In genomic region chr7:149239345-149240143, GRCh38 we compare ENCODE assay signal across 8 cellular contexts. TPM values are rescaled to one million over a fixed set of nuclear protein-coding genes. Genes with fewer than 3 reads are reported as not detected.
DNase-seq lines count a peak whose midpoint lies in the region; ATAC-seq and TF ChIP-seq lines count a peak whose summit lies in the region.

ZNF212 (plus strand) TSS chr7:149239651; CDS start chr7:149239779, 128 bp downstream.

- H3K27ac Mint-ChIP-seq in activated CD4-positive, alpha-beta T cell treated with anti-CD3 and anti-CD28 coated beads, Interleukin-2, amount 10 ng/mL, durations not matched to agents 24 days and 14 days: peak within 1 kb of the TSS; percentile 90

- no peaks in the 10 kb centered on the region for H3K9me3 Mint-ChIP-seq in activated CD4-positive, alpha-beta T cell treated with anti-CD3 and anti-CD28 coated beads, Interleukin-2, amount 10 ng/mL, durations not matched to agents 24 days and 14 days

- H3K4me1 Mint-ChIP-seq in activated CD4-positive, alpha-beta T cell treated with anti-CD3 and anti-CD28 coated beads, Interleukin-2, amount 10 ng/mL, durations not matched to agents 24 days and 14 days: peaks cover 26% of the 10 kb centered on the region

- peak; percentile 87 for DNase-seq in NCI-H526 treated with DMSO at 0.1 percent for 48 hours (lab: John Stamatoyannopoulos, UW)
- peak; percentile 96 for DNase-seq in activated CD4-positive, alpha-beta T cell treated with anti-CD3 and anti-CD28 coated beads, Interleukin-2, amount 10 ng/mL, durations not matched to agents 24 days and 14 days
- peak; percentile 92 for DNase-seq in dedifferentiated amniotic fluid mesenchymal stem cell (ENCODE audit: extremely low spot score)
- DNase-seq in stimulated activated CD4-positive, alpha-beta T cell treated with anti-CD3 and anti-CD28 coated beads, Interleukin-4, amount 100 ng/mL, for 24 hours: peak; percentile 93

- H3K9me3 ChIP-seq in liver (ENCODE audit: control insufficient read depth in 4 of 4, low read length in 3 of 4): no peaks in the 10 kb centered on the region

- peaks cover 18% of the 10 kb centered on the region for H3K36me3 Mint-ChIP-seq in activated CD4-positive, alpha-beta T cell treated with anti-CD3 and anti-CD28 coated beads, Interleukin-2, amount 10 ng/mL, durations not matched to agents 24 days and 14 days (ENCODE audit: low read depth)

- H3K9ac ChIP-seq in liver (ENCODE audit: low read depth in 1 of 2, low read length in 2 of 2): peak within 1 kb of the TSS; percentile 85 to 92

- peak within 1 kb of the TSS; percentile 74 to 100 (median 97) for H3K4me3 ChIP-seq in liver (ENCODE audit: low read depth in 1 of 3, low read length in 3 of 3)

- TF ChIP-seq CTCF in C4-2B (conservative IDR thresholded peaks at IDR 0.05): peak; percentile 100
- peak; percentile 83 for TF ChIP-seq CTCF in liver (IDR thresholded peaks at IDR 0.05; ENCODE audit: low read depth, low read length, missing input control)

- ATAC-seq in GM19328 (IDR thresholded peaks at IDR 0.05; ENCODE audit: unreplicated experiment) (peak; percentile 99), HG03469 (IDR thresholded peaks at IDR 0.05; ENCODE audit: unreplicated experiment) (peak; percentile 96)

- H3K36me3 ChIP-seq in liver (ENCODE audit: control insufficient read depth in 4 of 4, insufficient read depth in 3 of 4, low read depth in 1 of 4, low read length in 3 of 4): no peaks in the 10 kb centered on the region

- H3K4me3 Mint-ChIP-seq in activated CD4-positive, alpha-beta T cell treated with anti-CD3 and anti-CD28 coated beads, Interleukin-2, amount 10 ng/mL, durations not matched to agents 24 days and 14 days: peak within 1 kb of the TSS; percentile 93

- under 1% methylated on average over 64 of the region's 64 CpGs for WGBS in liver

- TF ChIP-seq RAD21 in liver (IDR thresholded peaks at IDR 0.05): peak; percentile 73 to 80

- intact Hi-C loops in activated CD4-positive, alpha-beta T cell treated with anti-CD3 and anti-CD28 coated beads, Interleukin-2, amount 10 ng/mL, durations not matched to agents 24 days and 14 days (cut with micrococcal nuclease): loop anchor here (1.0 to 10.0 kb wide), 7 partner anchors 31 to 635 kb away; partner anchors contain the start of genes ATP6V0E2, ZNF282, ZNF398 and ZNF746

- H3K27ac ChIP-seq in C4-2B (peak within 1 kb of the TSS; percentile 68), liver (ENCODE audit: low read depth in 1 of 2, low read length in 2 of 2) (peak within 1 kb of the TSS; percentile 43 to 56)

- peaks cover 3% of the 10 kb centered on the region for H3K27me3 Mint-ChIP-seq in activated CD4-positive, alpha-beta T cell treated with anti-CD3 and anti-CD28 coated beads, Interleukin-2, amount 10 ng/mL, durations not matched to agents 24 days and 14 days

- peaks cover 4 to 29% (median 21%) of the 10 kb centered on the region in 4 donors for H3K4me1 ChIP-seq in liver (ENCODE audit: control insufficient read depth in 4 of 4, insufficient read depth in 4 of 4, low read length in 3 of 4)

- H3K27me3 ChIP-seq in liver (ENCODE audit: control insufficient read depth in 4 of 4, insufficient read depth in 4 of 4, low read length in 3 of 4): no peaks in the 10 kb centered on the region

TF ChIP-seq in liver, 16 proteins besides CTCF, POLR2A, EP300 and RAD21:
- TF ChIP-seq HNF4G (IDR thresholded peaks at IDR 0.05) (no peak), GABPA (IDR thresholded peaks at IDR 0.05 in 1 of 2, conservative IDR thresholded peaks at IDR 0.05 in 1 of 2) (peak in 1 of 2 donors; percentile 73), ATF3 (IDR thresholded peaks at IDR 0.05) (no peak), EGR1 (IDR thresholded peaks at IDR 0.05; ENCODE audit: low read depth in 2 of 2) (peak in 1 of 2 donors; percentile 27), MAX (IDR thresholded peaks at IDR 0.05) (peak; percentile 46), HNF4A (conservative IDR thresholded peaks at IDR 0.05) (peak; percentile 37 to 45), RXRA (IDR thresholded peaks at IDR 0.05) (peak; percentile 40 to 61), FOXA1 (IDR thresholded peaks at IDR 0.05) (peak; percentile 51), YY1 (IDR thresholded peaks at IDR 0.05) (peak; percentile 88), FOXA2 (IDR thresholded peaks at IDR 0.05) (no peak), SP1 (IDR thresholded peaks at IDR 0.05) (peak; percentile 36)

RNA-seq across cellular contexts. Expression of gene ZNF212, which starts in this region (rescaled TPM):
- 18.0 and 18.7 TPM in 2 replicates for total RNA-seq in activated CD4-positive, alpha-beta T cell treated with anti-CD3 and anti-CD28 coated beads, Interleukin-2, amount 10 ng/mL, durations not matched to agents 24 days and 14 days
- total RNA-seq in liver: 1 to 10 TPM; 3.5 to 4.9 TPM
- 1 to 10 TPM; 3.4 to 3.9 TPM for polyA plus RNA-seq in liver

Comparison
In these comparisons a context has a peak if more than half of its experiments do, and no peak if none do; other contexts are left out.
1. Peak in every context shown above with its lines: DNase-seq, ATAC-seq, H3K4me3 ChIP-seq and H3K27ac ChIP-seq.